In genomic region chr13:30739646-30740642, GRCh38 we compare ENCODE assay signal across 8 cellular contexts. TPM values are rescaled to one million over a fixed set of nuclear protein-coding genes. Genes with fewer than 3 reads are reported as not detected.
A peak's percentile ranks its signal among the peaks of the same experiment; 100 is the strongest.
DNase-seq lines count a peak whose midpoint lies in the region; ATAC-seq and TF ChIP-seq lines count a peak whose summit lies in the region.

No MANE protein-coding gene starts in this region.

- H3K27me3 ChIP-seq in Panc1 (ENCODE audit: control insufficient read depth, insufficient read depth, low read length) (no peaks in the 10 kb centered on the region), liver (ENCODE audit: control insufficient read depth in 4 of 4, insufficient read depth in 4 of 4, low read length in 3 of 4) (no peaks in the 10 kb centered on the region)

- H3K9me3 ChIP-seq in Panc1 (ENCODE audit: control insufficient read depth, insufficient read depth, low read depth, low read length) (no peaks in the 10 kb centered on the region), liver (ENCODE audit: control insufficient read depth in 4 of 4, low read length in 3 of 4) (no peaks in the 10 kb centered on the region)

- H3K9me3 Mint-ChIP-seq in stimulated activated memory B cell treated with anti-CD40 and anti-IgM and Interleukin-4, amounts not matched to agents 10 μg/mL and 1 μg/mL and 100 μg/mL, for 72 hours, result no peaks in the 10 kb centered on the region

- 72% methylated on average over 15 of the region's 15 CpGs for WGBS in liver

- peaks cover 9% of the 10 kb centered on the region for H3K36me3 Mint-ChIP-seq in stimulated activated memory B cell treated with anti-CD40 and anti-IgM and Interleukin-4, amounts not matched to agents 10 μg/mL and 1 μg/mL and 100 μg/mL, for 72 hours

- H3K27ac ChIP-seq in Panc1 (ENCODE audit: low read length) (peak overlapping the region; percentile 91), liver (ENCODE audit: low read depth in 1 of 2, low read length in 2 of 2) (peak overlapping the region; percentile 8 to 43)

- H3K27ac Mint-ChIP-seq in stimulated activated memory B cell treated with anti-CD40 and anti-IgM and Interleukin-4, amounts not matched to agents 10 μg/mL and 1 μg/mL and 100 μg/mL, for 72 hours, result peak overlapping the region; percentile 75

- intact Hi-C loops in Panc1 (cut with micrococcal nuclease; ENCODE audit: unreplicated experiment), result loop anchor here (10.0 kb wide), 1 partner anchor 55 kb away; no protein-coding TSS in a partner anchor

- peaks cover 80% of the 10 kb centered on the region for H3K4me1 Mint-ChIP-seq in stimulated activated memory B cell treated with anti-CD40 and anti-IgM and Interleukin-4, amounts not matched to agents 10 μg/mL and 1 μg/mL and 100 μg/mL, for 72 hours

- H3K36me3 ChIP-seq in Panc1 (ENCODE audit: control insufficient read depth, insufficient read depth, low read length), result no peaks in the 10 kb centered on the region
- no peaks in the 10 kb centered on the region for H3K36me3 ChIP-seq in liver (ENCODE audit: control insufficient read depth in 4 of 4, insufficient read depth in 3 of 4, low read depth in 1 of 4, low read length in 3 of 4)

- no peaks in the 10 kb centered on the region for H3K27me3 Mint-ChIP-seq in stimulated activated memory B cell treated with anti-CD40 and anti-IgM and Interleukin-4, amounts not matched to agents 10 μg/mL and 1 μg/mL and 100 μg/mL, for 72 hours

- POLR2A ChIA-PET in Panc1 (lab: Charles Lee), result interaction anchor here (0.6 kb wide), 1 partner anchor 128 kb away, joined by 3 read pairs; no protein-coding TSS in a partner anchor

- no TSS peak for BruUV-seq in Panc1 (replicated peaks; lab: Mats Ljungman, UMichigan)

- DNase-seq in GM12864 (ENCODE audit: low read depth) (peak; percentile 78), Panc1 (ENCODE audit: low read depth, low spot score) (no peak)
- DNase-seq in activated effector memory CD4-positive, alpha-beta T cell treated with anti-CD3 and anti-CD28 coated beads, Interleukin-2, amount 50 U/mL, for 16 hours, result peak; percentile 86

- CTCF ChIA-PET in Panc1 (lab: Charles Lee), result interaction anchor here (0.6 to 1.2 kb wide), 2 partner anchors 52 to 163 kb away, joined by 3 read pairs; no protein-coding TSS in a partner anchor

- in situ Hi-C loops in Panc1 (cut with HindIII; ENCODE audit: low pct_unique_long_range_greater_than_20kb, low sequenced_read_pairs), result no loop called here

- peak; percentile 9 for TF ChIP-seq CTCF in GM12864 (IDR thresholded peaks at IDR 0.05; ENCODE audit: low read depth, low read length, missing control alignments)
- no peak for TF ChIP-seq CTCF in Panc1 (IDR thresholded peaks at IDR 0.05)
- TF ChIP-seq CTCF in liver (IDR thresholded peaks at IDR 0.05; ENCODE audit: low read depth, low read length, missing input control), result no peak

- peak overlapping the region; percentile 26; the same call in 1 of the 2 replicates for H3K4me3 ChIP-seq in GM12864 (ENCODE audit: low read depth, low read length)
- H3K4me3 ChIP-seq in Panc1 (ENCODE audit: low read depth in 2 of 2, low read length in 2 of 2), result peak overlapping the region; percentile 9 to 35; a peak in 2 of 4 replicates
- H3K4me3 ChIP-seq in liver (ENCODE audit: low read depth in 1 of 3, low read length in 3 of 3), result no peak overlapping the region

- peaks cover 48% of the 10 kb centered on the region for H3K4me1 ChIP-seq in Panc1 (ENCODE audit: control insufficient read depth, insufficient read depth, low read length)
- H3K4me1 ChIP-seq in liver (ENCODE audit: control insufficient read depth in 4 of 4, insufficient read depth in 4 of 4, low read length in 3 of 4), result no peaks in the 10 kb centered on the region

- TF ChIP-seq RAD21 in liver (IDR thresholded peaks at IDR 0.05), result no peak

- peak; percentile 31 for ATAC-seq in HG02642 (IDR thresholded peaks at IDR 0.05; ENCODE audit: poor library complexity, unreplicated experiment)
- ATAC-seq in Panc1, result peak; percentile 76
- peak; percentile 64 for ATAC-seq in stimulated activated memory B cell treated with anti-CD40 and anti-IgM and Interleukin-4, amounts not matched to agents 10 μg/mL and 1 μg/mL and 100 μg/mL, for 72 hours
- ATAC-seq in HG03045 (IDR thresholded peaks at IDR 0.05; ENCODE audit: unreplicated experiment), result no peak
- no peak for ATAC-seq in HG02970 (IDR thresholded peaks at IDR 0.05; ENCODE audit: low FRiP score, unreplicated experiment)

- peak overlapping the region in 1 of 2 donors; percentile 31 for H3K9ac ChIP-seq in liver (ENCODE audit: low read depth in 1 of 2, low read length in 2 of 2)

- peak overlapping the region; percentile 72 for H3K4me3 Mint-ChIP-seq in stimulated activated memory B cell treated with anti-CD40 and anti-IgM and Interleukin-4, amounts not matched to agents 10 μg/mL and 1 μg/mL and 100 μg/mL, for 72 hours

TF ChIP-seq in liver, 16 proteins besides CTCF, POLR2A, EP300 and RAD21:
- TF ChIP-seq TAF1 (conservative IDR thresholded peaks at IDR 0.05) (no peak), RXRA (IDR thresholded peaks at IDR 0.05) (no peak), FOXA2 (IDR thresholded peaks at IDR 0.05) (no peak), JUND (IDR thresholded peaks at IDR 0.05) (peak in 1 of 2 donors; percentile 11)
TF ChIP-seq in liver: peak in this region for 1.

RNA-seq across cellular contexts. Expression of gene ALOX5AP, which starts 4.6 kb away (rescaled TPM):
- total RNA-seq in Panc1 (2021; ENCODE audit: unreplicated experiment) (2.1 TPM), liver (1 to 10 TPM; 3.5 to 6.7 TPM)
- 0.65 TPM for polyA plus RNA-seq in Panc1 (2012; ENCODE audit: insufficient read length)
- 1 to 10 TPM; 3.8 to 4.3 TPM for polyA plus RNA-seq in liver

Comparison
In these comparisons a context has a peak if more than half of its experiments do, and no peak if none do; other contexts are left out.
1. H3K4me3 ChIP-seq: peak in GM12864 (single experiment) and Panc1 (2 of 2); none in liver (0 of 3).
2. ATAC-seq: peak in HG02642 (single experiment), Panc1 (single experiment) and stimulated activated memory B cell treated with anti-CD40 and anti-IgM and Interleukin-4, amounts not matched to agents 10 μg/mL and 1 μg/mL and 100 μg/mL, for 72 hours (single experiment); none in HG03045 (single experiment) and HG02970 (single experiment).